1 cellular context compared by ENCODE assay signal in the genomic region with DNA sequence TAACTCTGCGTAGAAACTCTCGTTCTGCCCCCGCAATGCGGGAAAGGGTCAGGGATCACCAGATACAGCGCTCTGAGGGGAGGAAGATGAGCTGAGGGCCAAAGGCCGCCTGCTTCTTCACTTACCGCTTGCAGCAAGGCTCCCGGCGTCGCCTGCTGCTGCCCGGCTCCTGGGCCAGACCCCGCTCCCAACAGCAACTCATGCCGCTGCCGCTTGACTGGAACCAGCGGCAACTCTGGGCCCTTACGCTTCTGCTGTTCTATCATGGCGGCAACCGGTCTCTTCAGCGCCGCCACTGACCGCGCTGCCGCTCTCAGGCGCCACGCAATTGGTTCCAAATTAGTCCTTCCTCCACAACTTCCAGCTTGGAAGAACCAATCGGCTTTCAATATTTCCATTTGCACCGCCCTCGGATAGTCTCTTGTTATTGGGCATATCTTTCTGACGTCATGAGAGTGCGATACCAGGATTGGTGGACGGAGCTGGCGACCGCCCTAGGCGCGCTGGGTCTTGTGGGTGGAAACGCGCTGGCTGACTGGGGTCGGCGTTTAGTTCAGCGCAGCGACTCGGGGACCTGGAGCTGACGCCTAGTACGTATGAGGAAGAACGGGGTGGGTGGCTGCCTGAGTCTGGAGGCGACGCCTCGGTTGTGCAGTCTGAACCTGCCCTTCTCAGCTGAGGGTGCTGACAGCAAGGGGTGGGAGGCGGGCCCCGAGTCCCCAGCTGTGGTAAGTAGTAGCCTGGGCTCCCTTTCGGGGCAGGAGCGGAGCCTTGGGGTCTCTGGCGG.
TF ChIP-seq lines count a peak whose summit lies in the region.

A gene (minus strand): TSS at position 303 of the 787 bp plus-strand sequence. CDS start 37 bp downstream, at position 266.
A gene with protein sequence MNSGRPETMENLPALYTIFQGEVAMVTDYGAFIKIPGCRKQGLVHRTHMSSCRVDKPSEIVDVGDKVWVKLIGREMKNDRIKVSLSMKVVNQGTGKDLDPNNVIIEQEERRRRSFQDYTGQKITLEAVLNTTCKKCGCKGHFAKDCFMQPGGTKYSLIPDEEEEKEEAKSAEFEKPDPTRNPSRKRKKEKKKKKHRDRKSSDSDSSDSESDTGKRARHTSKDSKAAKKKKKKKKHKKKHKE (plus strand): TSS at position 547 of the 787 bp plus-strand sequence. CDS start 13,067 bp downstream, outside the sequence.

TF ChIP-seq in HepG2, 621 proteins besides CTCF, POLR2A, EP300 and RAD21 (continued from another document and continues in another):
- TF ChIP-seq, protein P1, sequence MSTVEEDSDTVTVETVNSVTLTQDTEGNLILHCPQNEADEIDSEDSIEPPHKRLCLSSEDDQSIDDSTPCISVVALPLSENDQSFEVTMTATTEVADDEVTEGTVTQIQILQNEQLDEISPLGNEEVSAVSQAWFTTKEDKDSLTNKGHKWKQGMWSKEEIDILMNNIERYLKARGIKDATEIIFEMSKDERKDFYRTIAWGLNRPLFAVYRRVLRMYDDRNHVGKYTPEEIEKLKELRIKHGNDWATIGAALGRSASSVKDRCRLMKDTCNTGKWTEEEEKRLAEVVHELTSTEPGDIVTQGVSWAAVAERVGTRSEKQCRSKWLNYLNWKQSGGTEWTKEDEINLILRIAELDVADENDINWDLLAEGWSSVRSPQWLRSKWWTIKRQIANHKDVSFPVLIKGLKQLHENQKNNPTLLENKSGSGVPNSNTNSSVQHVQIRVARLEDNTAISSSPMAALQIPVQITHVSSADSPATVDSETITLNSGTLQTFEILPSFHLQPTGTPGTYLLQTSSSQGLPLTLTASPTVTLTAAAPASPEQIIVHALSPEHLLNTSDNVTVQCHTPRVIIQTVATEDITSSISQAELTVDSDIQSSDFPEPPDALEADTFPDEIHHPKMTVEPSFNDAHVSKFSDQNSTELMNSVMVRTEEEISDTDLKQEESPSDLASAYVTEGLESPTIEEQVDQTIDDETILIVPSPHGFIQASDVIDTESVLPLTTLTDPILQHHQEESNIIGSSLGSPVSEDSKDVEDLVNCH (CRISPR knock-in tag; IDR thresholded peaks at IDR 0.05): no peak
- TF ChIP-seq, protein P2, sequence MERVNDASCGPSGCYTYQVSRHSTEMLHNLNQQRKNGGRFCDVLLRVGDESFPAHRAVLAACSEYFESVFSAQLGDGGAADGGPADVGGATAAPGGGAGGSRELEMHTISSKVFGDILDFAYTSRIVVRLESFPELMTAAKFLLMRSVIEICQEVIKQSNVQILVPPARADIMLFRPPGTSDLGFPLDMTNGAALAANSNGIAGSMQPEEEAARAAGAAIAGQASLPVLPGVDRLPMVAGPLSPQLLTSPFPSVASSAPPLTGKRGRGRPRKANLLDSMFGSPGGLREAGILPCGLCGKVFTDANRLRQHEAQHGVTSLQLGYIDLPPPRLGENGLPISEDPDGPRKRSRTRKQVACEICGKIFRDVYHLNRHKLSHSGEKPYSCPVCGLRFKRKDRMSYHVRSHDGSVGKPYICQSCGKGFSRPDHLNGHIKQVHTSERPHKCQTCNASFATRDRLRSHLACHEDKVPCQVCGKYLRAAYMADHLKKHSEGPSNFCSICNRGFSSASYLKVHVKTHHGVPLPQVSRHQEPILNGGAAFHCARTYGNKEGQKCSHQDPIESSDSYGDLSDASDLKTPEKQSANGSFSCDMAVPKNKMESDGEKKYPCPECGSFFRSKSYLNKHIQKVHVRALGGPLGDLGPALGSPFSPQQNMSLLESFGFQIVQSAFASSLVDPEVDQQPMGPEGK (CRISPR knock-in tag; IDR thresholded peaks at IDR 0.05): no peak
- TF ChIP-seq TBP (CRISPR knock-in tag; IDR thresholded peaks at IDR 0.05) (no peak), ZSCAN25 (CRISPR knock-in tag; IDR thresholded peaks at IDR 0.05) (peak; percentile 33; the same call in 1 of the 2 replicates), BRD4 (CRISPR knock-in tag; IDR thresholded peaks at IDR 0.05) (peak; percentile 68; the same call in 1 of the 2 replicates), FOSL1 (CRISPR knock-in tag; IDR thresholded peaks at IDR 0.05; ENCODE audit: borderline replicate concordance) (no peak), ZNF530 (CRISPR knock-in tag; IDR thresholded peaks at IDR 0.05; ENCODE audit: low read depth) (no peak), SMARCC2 (IDR thresholded peaks at IDR 0.05) (no peak), ZFP1 (CRISPR knock-in tag; IDR thresholded peaks at IDR 0.05) (no peak), SAP130 (CRISPR knock-in tag; IDR thresholded peaks at IDR 0.05; ENCODE audit: low read depth) (peak; percentile 79), ZNF883 (CRISPR knock-in tag; IDR thresholded peaks at IDR 0.05; ENCODE audit: not compliant biosample characterization) (peak; percentile 26), ZNF879 (CRISPR knock-in tag; IDR thresholded peaks at IDR 0.05) (no peak), ZBTB7B (CRISPR knock-in tag; IDR thresholded peaks at IDR 0.05) (peak; percentile 70), ZNF839 (CRISPR knock-in tag; IDR thresholded peaks at IDR 0.05; ENCODE audit: borderline replicate concordance) (no peak), ONECUT2 (CRISPR knock-in tag; IDR thresholded peaks at IDR 0.05) (no peak), FOXA1 (IDR thresholded peaks at IDR 0.05) (no peak), FOXA1 (CRISPR knock-in tag; IDR thresholded peaks at IDR 0.05) (no peak), ZNF776 (CRISPR knock-in tag; IDR thresholded peaks at IDR 0.05) (no peak; the same call in 1 of the 2 replicates), PTBP1 (IDR thresholded peaks at IDR 0.05; ENCODE audit: low read depth, low read length, poor library complexity, severe bottlenecking) (no peak), ZNF605 (CRISPR knock-in tag; IDR thresholded peaks at IDR 0.05) (no peak; the same call in 1 of the 2 replicates), CHD4 (IDR thresholded peaks at IDR 0.05; ENCODE audit: borderline replicate concordance, low read length) (no peak), PCBP1 (IDR thresholded peaks at IDR 0.05; ENCODE audit: borderline replicate concordance, low read depth, low read length) (no peak), THYN1 (CRISPR knock-in tag; IDR thresholded peaks at IDR 0.05; ENCODE audit: borderline replicate concordance, low read depth) (no peak), MAFG (CRISPR knock-in tag; IDR thresholded peaks at IDR 0.05) (no peak), HDAC2 (CRISPR knock-in tag; IDR thresholded peaks at IDR 0.05) (no peak), ZNF674 (CRISPR knock-in tag; IDR thresholded peaks at IDR 0.05; ENCODE audit: low read depth) (no peak), ZNF33A (CRISPR knock-in tag; IDR thresholded peaks at IDR 0.05; ENCODE audit: borderline replicate concordance) (no peak), AGO2 (optimal IDR thresholded peaks at IDR 0.05; ENCODE audit: low read depth, low read length) (peak; percentile 21), ZNF577 (CRISPR knock-in tag; IDR thresholded peaks at IDR 0.05; ENCODE audit: borderline replicate concordance, low read depth) (no peak), ARNT2 (CRISPR knock-in tag; IDR thresholded peaks at IDR 0.05; ENCODE audit: low read depth) (peak; percentile 74)
- TF ChIP-seq, protein P3, sequence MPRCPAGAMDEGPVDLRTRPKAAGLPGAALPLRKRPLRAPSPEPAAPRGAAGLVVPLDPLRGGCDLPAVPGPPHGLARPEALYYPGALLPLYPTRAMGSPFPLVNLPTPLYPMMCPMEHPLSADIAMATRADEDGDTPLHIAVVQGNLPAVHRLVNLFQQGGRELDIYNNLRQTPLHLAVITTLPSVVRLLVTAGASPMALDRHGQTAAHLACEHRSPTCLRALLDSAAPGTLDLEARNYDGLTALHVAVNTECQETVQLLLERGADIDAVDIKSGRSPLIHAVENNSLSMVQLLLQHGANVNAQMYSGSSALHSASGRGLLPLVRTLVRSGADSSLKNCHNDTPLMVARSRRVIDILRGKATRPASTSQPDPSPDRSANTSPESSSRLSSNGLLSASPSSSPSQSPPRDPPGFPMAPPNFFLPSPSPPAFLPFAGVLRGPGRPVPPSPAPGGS (CRISPR knock-in tag; IDR thresholded peaks at IDR 0.05): no peak; the same call in 1 of the 2 replicates
- TF ChIP-seq, protein P4, sequence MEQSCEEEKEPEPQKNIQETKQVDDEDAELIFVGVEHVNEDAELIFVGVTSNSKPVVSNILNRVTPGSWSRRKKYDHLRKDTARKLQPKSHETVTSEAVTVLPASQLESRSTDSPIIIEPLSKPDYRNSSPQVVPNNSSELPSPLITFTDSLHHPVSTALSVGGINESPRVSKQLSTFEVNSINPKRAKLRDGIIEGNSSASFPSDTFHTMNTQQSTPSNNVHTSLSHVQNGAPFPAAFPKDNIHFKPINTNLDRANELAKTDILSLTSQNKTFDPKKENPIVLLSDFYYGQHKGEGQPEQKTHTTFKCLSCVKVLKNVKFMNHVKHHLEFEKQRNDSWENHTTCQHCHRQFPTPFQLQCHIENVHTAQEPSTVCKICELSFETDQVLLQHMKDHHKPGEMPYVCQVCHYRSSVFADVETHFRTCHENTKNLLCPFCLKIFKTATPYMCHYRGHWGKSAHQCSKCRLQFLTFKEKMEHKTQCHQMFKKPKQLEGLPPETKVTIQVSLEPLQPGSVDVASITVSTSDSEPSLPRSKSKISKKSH (CRISPR knock-in tag; IDR thresholded peaks at IDR 0.05; ENCODE audit: borderline replicate concordance): peak; percentile 69; the same call in 1 of the 2 replicates
- TF ChIP-seq, protein P5, sequence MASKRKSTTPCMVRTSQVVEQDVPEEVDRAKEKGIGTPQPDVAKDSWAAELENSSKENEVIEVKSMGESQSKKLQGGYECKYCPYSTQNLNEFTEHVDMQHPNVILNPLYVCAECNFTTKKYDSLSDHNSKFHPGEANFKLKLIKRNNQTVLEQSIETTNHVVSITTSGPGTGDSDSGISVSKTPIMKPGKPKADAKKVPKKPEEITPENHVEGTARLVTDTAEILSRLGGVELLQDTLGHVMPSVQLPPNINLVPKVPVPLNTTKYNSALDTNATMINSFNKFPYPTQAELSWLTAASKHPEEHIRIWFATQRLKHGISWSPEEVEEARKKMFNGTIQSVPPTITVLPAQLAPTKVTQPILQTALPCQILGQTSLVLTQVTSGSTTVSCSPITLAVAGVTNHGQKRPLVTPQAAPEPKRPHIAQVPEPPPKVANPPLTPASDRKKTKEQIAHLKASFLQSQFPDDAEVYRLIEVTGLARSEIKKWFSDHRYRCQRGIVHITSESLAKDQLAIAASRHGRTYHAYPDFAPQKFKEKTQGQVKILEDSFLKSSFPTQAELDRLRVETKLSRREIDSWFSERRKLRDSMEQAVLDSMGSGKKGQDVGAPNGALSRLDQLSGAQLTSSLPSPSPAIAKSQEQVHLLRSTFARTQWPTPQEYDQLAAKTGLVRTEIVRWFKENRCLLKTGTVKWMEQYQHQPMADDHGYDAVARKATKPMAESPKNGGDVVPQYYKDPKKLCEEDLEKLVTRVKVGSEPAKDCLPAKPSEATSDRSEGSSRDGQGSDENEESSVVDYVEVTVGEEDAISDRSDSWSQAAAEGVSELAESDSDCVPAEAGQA (IDR thresholded peaks at IDR 0.05; ENCODE audit: low read depth): peak; percentile 79
- TF ChIP-seq, protein P5 (CRISPR knock-in tag; IDR thresholded peaks at IDR 0.05; ENCODE audit: borderline replicate concordance): no peak
- TF ChIP-seq, protein P6, sequence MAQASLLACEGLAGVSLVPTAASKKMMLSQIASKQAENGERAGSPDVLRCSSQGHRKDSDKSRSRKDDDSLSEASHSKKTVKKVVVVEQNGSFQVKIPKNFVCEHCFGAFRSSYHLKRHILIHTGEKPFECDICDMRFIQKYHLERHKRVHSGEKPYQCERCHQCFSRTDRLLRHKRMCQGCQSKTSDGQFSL (CRISPR knock-in tag; IDR thresholded peaks at IDR 0.05): no peak
- TF ChIP-seq, protein P7, sequence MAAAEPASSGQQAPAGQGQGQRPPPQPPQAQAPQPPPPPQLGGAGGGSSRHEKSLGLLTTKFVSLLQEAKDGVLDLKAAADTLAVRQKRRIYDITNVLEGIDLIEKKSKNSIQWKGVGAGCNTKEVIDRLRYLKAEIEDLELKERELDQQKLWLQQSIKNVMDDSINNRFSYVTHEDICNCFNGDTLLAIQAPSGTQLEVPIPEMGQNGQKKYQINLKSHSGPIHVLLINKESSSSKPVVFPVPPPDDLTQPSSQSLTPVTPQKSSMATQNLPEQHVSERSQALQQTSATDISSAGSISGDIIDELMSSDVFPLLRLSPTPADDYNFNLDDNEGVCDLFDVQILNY (CRISPR knock-in tag; conservative IDR thresholded peaks at IDR 0.05): no peak; the same call in 1 of the 2 replicates
- TF ChIP-seq, protein P8, sequence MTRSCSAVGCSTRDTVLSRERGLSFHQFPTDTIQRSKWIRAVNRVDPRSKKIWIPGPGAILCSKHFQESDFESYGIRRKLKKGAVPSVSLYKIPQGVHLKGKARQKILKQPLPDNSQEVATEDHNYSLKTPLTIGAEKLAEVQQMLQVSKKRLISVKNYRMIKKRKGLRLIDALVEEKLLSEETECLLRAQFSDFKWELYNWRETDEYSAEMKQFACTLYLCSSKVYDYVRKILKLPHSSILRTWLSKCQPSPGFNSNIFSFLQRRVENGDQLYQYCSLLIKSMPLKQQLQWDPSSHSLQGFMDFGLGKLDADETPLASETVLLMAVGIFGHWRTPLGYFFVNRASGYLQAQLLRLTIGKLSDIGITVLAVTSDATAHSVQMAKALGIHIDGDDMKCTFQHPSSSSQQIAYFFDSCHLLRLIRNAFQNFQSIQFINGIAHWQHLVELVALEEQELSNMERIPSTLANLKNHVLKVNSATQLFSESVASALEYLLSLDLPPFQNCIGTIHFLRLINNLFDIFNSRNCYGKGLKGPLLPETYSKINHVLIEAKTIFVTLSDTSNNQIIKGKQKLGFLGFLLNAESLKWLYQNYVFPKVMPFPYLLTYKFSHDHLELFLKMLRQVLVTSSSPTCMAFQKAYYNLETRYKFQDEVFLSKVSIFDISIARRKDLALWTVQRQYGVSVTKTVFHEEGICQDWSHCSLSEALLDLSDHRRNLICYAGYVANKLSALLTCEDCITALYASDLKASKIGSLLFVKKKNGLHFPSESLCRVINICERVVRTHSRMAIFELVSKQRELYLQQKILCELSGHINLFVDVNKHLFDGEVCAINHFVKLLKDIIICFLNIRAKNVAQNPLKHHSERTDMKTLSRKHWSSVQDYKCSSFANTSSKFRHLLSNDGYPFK (CRISPR knock-in tag; IDR thresholded peaks at IDR 0.05; ENCODE audit: borderline replicate concordance): peak; percentile 87
- TF ChIP-seq, protein P9, sequence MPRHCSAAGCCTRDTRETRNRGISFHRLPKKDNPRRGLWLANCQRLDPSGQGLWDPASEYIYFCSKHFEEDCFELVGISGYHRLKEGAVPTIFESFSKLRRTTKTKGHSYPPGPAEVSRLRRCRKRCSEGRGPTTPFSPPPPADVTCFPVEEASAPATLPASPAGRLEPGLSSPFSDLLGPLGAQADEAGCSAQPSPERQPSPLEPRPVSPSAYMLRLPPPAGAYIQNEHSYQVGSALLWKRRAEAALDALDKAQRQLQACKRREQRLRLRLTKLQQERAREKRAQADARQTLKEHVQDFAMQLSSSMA (CRISPR knock-in tag; IDR thresholded peaks at IDR 0.05): no peak
